16 cellular contexts compared by ENCODE assay signal in genomic region chr14:27587103-27587502, GRCh38.
"Had no signal": no experiment of that assay in that cellular context is flagged by ENCODE, and none has a peak within 500 bp of the region (broad histone marks: within the 10 kb centered on the region; RNA-seq: fewer than 3 reads in every experiment).

No MANE protein-coding gene starts in this region.

- H3K27me3 ChIP-seq: brain microvascular endothelial cell, gastroesophageal sphincter, tibial nerve had no signal

- DNase-seq: activated CD4-positive, CD25-positive, alpha-beta regulatory T cell treated with anti-CD3 and anti-CD28 coated beads, Interleukin-2, amount 50 U/mL, for 72 hours; activated naive CD4-positive, alpha-beta T cell treated with Interleukin-2 at 50 U/mL for 16 hours; anterior cingulate cortex; brain microvascular endothelial cell; effector CD8-positive, alpha-beta T cell; mucosa of descending colon; naive thymus-derived CD4-positive, alpha-beta T cell; nucleus accumbens; posterior cingulate gyrus; right cardiac atrium; stimulated activated CD4-positive, alpha-beta T cell treated with anti-CD3 and anti-CD28 coated beads, Interleukin-4, amount 100 ng/mL, for 24 hours; stimulated activated naive CD4-positive, alpha-beta T cell treated with Interleukin-2 at 50 U/mL for 16 hours; substantia nigra had no signal

- H3K27ac ChIP-seq: brain microvascular endothelial cell, gastroesophageal sphincter, skin epidermis, tibial nerve had no signal

- H3K4me3 Mint-ChIP-seq: naive thymus-derived CD4-positive, alpha-beta T cell had no signal

- H3K27me3 Mint-ChIP-seq: naive thymus-derived CD4-positive, alpha-beta T cell had no signal

- H3K4me1 ChIP-seq: gastroesophageal sphincter, tibial nerve had no signal

- H3K4me3 ChIP-seq: gastroesophageal sphincter, mucosa of descending colon, skin epidermis, tibial nerve had no signal

- H3K4me1 Mint-ChIP-seq: naive thymus-derived CD4-positive, alpha-beta T cell had no signal

- H3K27ac Mint-ChIP-seq: naive thymus-derived CD4-positive, alpha-beta T cell had no signal

- H3K9me3 ChIP-seq: gastroesophageal sphincter, mucosa of descending colon, tibial nerve had no signal
